In the genomic region with DNA sequence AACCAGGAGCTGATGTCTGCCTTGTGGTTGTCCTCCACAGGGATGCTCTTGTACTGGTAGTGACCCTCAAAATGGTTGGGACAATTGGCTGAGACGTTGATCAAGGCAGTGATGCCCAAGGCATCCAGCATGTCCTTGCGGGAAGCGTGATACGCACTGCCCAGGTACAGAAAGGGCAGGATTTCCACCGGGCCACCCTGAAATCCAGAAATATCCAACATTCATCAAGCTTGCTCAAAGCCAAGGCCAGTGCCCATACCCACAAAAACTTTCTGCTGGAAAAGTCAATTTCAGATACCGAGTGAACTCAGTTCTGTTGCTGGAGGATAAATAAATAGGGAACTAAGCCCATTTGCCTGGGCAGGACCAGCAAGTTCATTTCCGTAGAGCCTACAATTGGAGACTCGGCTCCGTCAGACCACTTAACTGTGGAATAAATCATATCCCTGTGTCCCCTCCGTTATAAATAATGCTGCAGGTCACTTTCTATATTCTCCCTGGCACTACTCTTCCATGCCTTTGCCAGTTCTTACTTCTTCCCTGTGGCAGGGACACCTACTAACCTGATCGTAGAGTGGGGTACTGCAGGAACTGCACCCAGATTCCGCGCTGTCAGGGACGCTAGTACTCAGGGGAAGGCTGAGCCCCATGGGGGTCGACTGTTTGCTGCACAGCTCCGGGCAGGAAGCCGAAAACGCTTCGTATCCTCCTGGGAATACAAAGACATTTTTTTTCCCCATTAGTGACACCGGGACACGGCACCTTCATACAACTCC, we compare ENCODE assay signal across 8 cellular contexts. TPM values are rescaled to one million over a fixed set of nuclear protein-coding genes. Genes with fewer than 3 reads are reported as not detected.
DNase-seq lines count a peak whose midpoint lies in the region; ATAC-seq and TF ChIP-seq lines count a peak whose summit lies in the region.

No MANE protein-coding gene starts in this region.

- TF ChIP-seq CTCF in OCI-LY1 (IDR thresholded peaks at IDR 0.05; ENCODE audit: low read length), result no peak
- no peak for TF ChIP-seq CTCF in colonic mucosa (IDR thresholded peaks at IDR 0.05)
- no peak for TF ChIP-seq CTCF in tibial artery (IDR thresholded peaks at IDR 0.05)

- peak overlapping the region; percentile 75 for H3K4me3 ChIP-seq in OCI-LY1 (ENCODE audit: low read depth, low read length, poor library complexity, severe bottlenecking)
- peak overlapping the region; percentile 80 for H3K4me3 ChIP-seq in colonic mucosa
- peak overlapping the region; percentile 78 to 80 for H3K4me3 ChIP-seq in tibial artery

- intact Hi-C loops in colonic mucosa (cut with DNase I) (loop anchor here (5.0 kb wide), 2 partner anchors 78 to 133 kb away; no protein-coding TSS in a partner anchor), tibial artery (cut with DNase I; ENCODE audit: low total_unique reads) (loop anchor here (2.0 kb wide), 2 partner anchors 53 to 99 kb away; no protein-coding TSS in a partner anchor)

- ATAC-seq in GM19455 (IDR thresholded peaks at IDR 0.05; ENCODE audit: unreplicated experiment), result no peak

- H3K27me3 ChIP-seq in OCI-LY1 (ENCODE audit: insufficient read depth, low read length) (no peaks in the 10 kb centered on the region), colonic mucosa (no peaks in the 10 kb centered on the region), tibial artery (no peaks in the 10 kb centered on the region)

- peak overlapping the region; percentile 86 for H3K4me2 ChIP-seq in OCI-LY1 (ENCODE audit: low read length)

- H3K4me1 ChIP-seq in ES-I3 (ENCODE audit: insufficient read depth, low read length), result no peaks in the 10 kb centered on the region
- peaks cover 34% of the 10 kb centered on the region for H3K4me1 ChIP-seq in OCI-LY1 (ENCODE audit: insufficient read depth, low read length, severe bottlenecking)
- H3K4me1 ChIP-seq in colonic mucosa, result peaks cover 17% of the 10 kb centered on the region
- H3K4me1 ChIP-seq in tibial artery, result peaks cover 8 to 47% (median 25%) of the 10 kb centered on the region in 4 donors

- H4K20me1 ChIP-seq in OCI-LY1 (ENCODE audit: insufficient read depth, low read length), result no peaks in the 10 kb centered on the region

- H3K36me3 ChIP-seq in ES-I3 (ENCODE audit: insufficient read depth, low read length) (0 out of 2 replicates have a peak, but pooled peaks cover 3% of the 10 kb centered on the region), OCI-LY1 (ENCODE audit: insufficient read depth, low read length) (no peaks in the 10 kb centered on the region; the same call in 1 of the 2 replicates), colonic mucosa (peaks cover 12% of the 10 kb centered on the region), tibial artery (peaks cover 33 to 38% (median 35%) of the 10 kb centered on the region in 3 donors)

- H2AFZ ChIP-seq in OCI-LY1 (ENCODE audit: low read length), result no peak overlapping the region

- H3K27ac ChIP-seq in OCI-LY1 (ENCODE audit: low read depth, low read length, poor library complexity, severe bottlenecking) (no peak overlapping the region), colonic mucosa (peak overlapping the region; percentile 100), tibial artery (peak overlapping the region; percentile 96 to 98)

- DNase-seq in colonic mucosa (no peak), lung microvascular endothelial cell (ENCODE audit: low read depth in 2 of 2) (peak; percentile 48 to 56), tibial artery (peak in 1 of 2 donors; percentile 75), SIG-M5 treated with dmso at 0.1 percent for 504 hours (lab: John Stamatoyannopoulos, UW; ENCODE audit: unreplicated experiment) (no peak), activated gamma-delta T cell (lab: John Stamatoyannopoulos, UW) (no peak)

- no peaks in the 10 kb centered on the region for H3K79me2 ChIP-seq in OCI-LY1 (ENCODE audit: insufficient read depth, low read length)

- no peaks in the 10 kb centered on the region for H3K9me2 ChIP-seq in OCI-LY1 (ENCODE audit: low read depth, low read length)

- peak overlapping the region; percentile 89 for H3K9ac ChIP-seq in ES-I3 (ENCODE audit: low read depth, low read length)
- peak overlapping the region; percentile 73; the same call in 1 of the 2 replicates for H3K9ac ChIP-seq in OCI-LY1 (ENCODE audit: low read length)
- peak overlapping the region; percentile 100 for H3K9ac ChIP-seq in colonic mucosa (ENCODE audit: low read depth in 2 of 2, low read length in 2 of 2)

- no peaks in the 10 kb centered on the region for H3F3A ChIP-seq in OCI-LY1 (ENCODE audit: insufficient read depth, low read length)

- H3K9me3 ChIP-seq in ES-I3 (ENCODE audit: control insufficient read depth, insufficient read depth, low read length) (no peaks in the 10 kb centered on the region; the same call in 1 of the 2 replicates), OCI-LY1 (ENCODE audit: low read length) (no peaks in the 10 kb centered on the region), colonic mucosa (no peaks in the 10 kb centered on the region), tibial artery (no peaks in the 10 kb centered on the region)

RNA-seq across cellular contexts. Expression of gene DUSP1, which starts 1.2 kb away (rescaled TPM):
- total RNA-seq in colonic mucosa (100 to 1,000 TPM in 1 of 2 donors, 10 to 100 TPM in 1; 61.7 to 102 TPM), lung microvascular endothelial cell (81.3 and 357 TPM in 2 replicates)

Comparison
In these comparisons a context has a peak if more than half of its experiments do, and no peak if none do; other contexts are left out.
1. DNase-seq: peak in lung microvascular endothelial cell (2 of 2); none in colonic mucosa (single experiment), SIG-M5 treated with dmso at 0.1 percent for 504 hours (single experiment) and activated gamma-delta T cell (single experiment).
2. Peak in every context shown above with its lines, with median percentiles within 50 percentile points of each other: H3K9ac ChIP-seq and H3K4me3 ChIP-seq.